ENCODE assay signal across 16 cellular contexts in the genomic region with DNA sequence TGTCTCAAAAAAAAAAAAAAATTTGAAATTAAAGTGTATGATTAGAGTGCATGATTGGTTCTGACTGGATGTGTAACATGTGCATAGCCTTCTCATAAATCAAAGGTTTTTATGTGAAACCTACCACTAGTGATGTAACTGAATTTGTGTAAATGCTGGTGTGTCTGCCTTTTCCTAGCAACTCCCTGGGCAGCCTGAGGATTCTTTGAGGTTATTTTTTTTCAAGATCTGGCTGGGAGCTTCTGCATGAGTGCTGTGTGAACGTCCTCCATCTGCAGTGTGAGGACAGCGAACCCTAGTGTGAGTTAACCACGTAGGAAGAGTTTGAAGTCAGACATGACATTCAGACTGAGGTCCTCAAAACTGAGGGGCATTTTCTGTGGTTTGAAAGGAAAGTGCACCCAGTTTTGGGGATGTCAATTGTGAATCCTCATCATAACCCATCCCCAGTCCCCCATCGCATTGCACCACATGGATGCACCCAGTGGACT. TPM values are rescaled to one million over a fixed set of nuclear protein-coding genes. Genes with fewer than 3 reads are reported as not detected.
DNase-seq lines count a peak whose midpoint lies in the region; ATAC-seq and TF ChIP-seq lines count a peak whose summit lies in the region.
"Had no signal": no experiment of that assay in that cellular context is flagged by ENCODE, and none has a peak within 500 bp of the region (broad histone marks: within the 10 kb centered on the region; RNA-seq: fewer than 3 reads in every experiment).

No MANE protein-coding gene starts in this region.

- H3K18ac ChIP-seq in H9 (ENCODE audit: insufficient read length, low read depth, low read length), result no peak overlapping the region

- H3K27me3 Mint-ChIP-seq in H9 (ENCODE audit: low read depth), result no peaks in the 10 kb centered on the region
- no peaks in the 10 kb centered on the region for H3K27me3 Mint-ChIP-seq in stimulated activated naive B cell treated with anti-CD40 and anti-IgM and Interleukin-4, amounts not matched to agents 10 μg/mL and 1 μg/mL and 100 μg/mL, for 72 hours
- H3K27me3 Mint-ChIP-seq: CD4-positive, alpha-beta T cell had no signal

- no peak overlapping the region for H2BK12ac ChIP-seq in H9 (ENCODE audit: insufficient read length, low read depth, low read length)

- no peak overlapping the region for H4K91ac ChIP-seq in H9 (ENCODE audit: insufficient read length, low read depth, low read length)

- H2AK5ac ChIP-seq in H9 (ENCODE audit: insufficient read length, low read length), result no peak overlapping the region

- H3K36me3 ChIP-seq in ascending aorta, result no peaks in the 10 kb centered on the region
- H3K36me3 ChIP-seq: BLaER1 treated with 17β-estradiol and CSF1 and Interleukin-3, amounts not matched to agents 10 nM and 100 nM had no signal

- peaks cover 6% of the 10 kb centered on the region; the same call in 1 of the 2 replicates for H3K4me1 ChIP-seq in H9 (ENCODE audit: insufficient read depth, low read length)
- H3K4me1 ChIP-seq in ascending aorta, result no peaks in the 10 kb centered on the region
- H3K4me1 ChIP-seq: BLaER1 treated with 17β-estradiol and CSF1 and Interleukin-3, amounts not matched to agents 10 nM and 100 nM had no signal

- H2AFZ ChIP-seq in H9 (ENCODE audit: low read length), result no peak overlapping the region

- no peak overlapping the region for H3K56ac ChIP-seq in H9 (ENCODE audit: insufficient read length, low read depth, low read length)

- no peak overlapping the region for H3K14ac ChIP-seq in H9 (ENCODE audit: insufficient read depth, low read length)

- H3K4me1 Mint-ChIP-seq in H9, result peaks cover 22 to 31% of the 10 kb centered on the region in 2 experiments
- H3K4me1 Mint-ChIP-seq in stimulated activated naive B cell treated with anti-CD40 and anti-IgM and Interleukin-4, amounts not matched to agents 10 μg/mL and 1 μg/mL and 100 μg/mL, for 72 hours, result no peaks in the 10 kb centered on the region

- H2BK120ac ChIP-seq in H9 (ENCODE audit: low read depth, low read length, poor library complexity, severe bottlenecking), result no peak overlapping the region

- H2BK20ac ChIP-seq in H9 (ENCODE audit: low read depth, low read length, poor library complexity, severe bottlenecking), result no peak overlapping the region

- H3K9ac ChIP-seq in H9 (ENCODE audit: extremely low read depth, insufficient read length, low read length), result no peak overlapping the region
- H3K9ac ChIP-seq: BLaER1 treated with 17β-estradiol and CSF1 and Interleukin-3, amounts not matched to agents 10 nM and 100 nM had no signal

- H3K9me3 Mint-ChIP-seq in H9, result no peaks in the 10 kb centered on the region
- peaks cover under 1 to 3% of the 10 kb centered on the region in 2 donors for H3K9me3 Mint-ChIP-seq in stimulated activated naive B cell treated with anti-CD40 and anti-IgM and Interleukin-4, amounts not matched to agents 10 μg/mL and 1 μg/mL and 100 μg/mL, for 72 hours
- H3K9me3 Mint-ChIP-seq: CD4-positive, alpha-beta T cell had no signal

- peak; percentile 13 for DNase-seq in Daoy (ENCODE audit: low read depth)
- no peak for DNase-seq in H9
- DNase-seq in RPMI7951 (ENCODE audit: low read depth), result peak; percentile 10
- peak; percentile 73 for DNase-seq in fibroblast of villous mesenchyme (ENCODE audit: low read depth)
- no peak for DNase-seq in SIG-M5 (lab: John Stamatoyannopoulos, UW)
- DNase-seq in ascending aorta (ENCODE audit: low spot score in 2 of 2), result no peak
- no peak for DNase-seq in stimulated activated naive B cell treated with anti-CD40 and anti-IgM and Interleukin-4, amounts not matched to agents 10 μg/mL and 1 μg/mL and 100 μg/mL, for 72 hours
- DNase-seq: ACHN; Calu3; CD4-positive, alpha-beta T cell; DMS79; EL had no signal

- H3K4me2 ChIP-seq in H9 (ENCODE audit: insufficient read depth, insufficient read length, low read length), result no peak overlapping the region
- H3K4me2 ChIP-seq: BLaER1 treated with 17β-estradiol and CSF1 and Interleukin-3, amounts not matched to agents 10 nM and 100 nM had no signal

- no peak overlapping the region for H3K27ac ChIP-seq in H9 (ENCODE audit: insufficient read length, low read depth, low read length)
- H3K27ac ChIP-seq in ascending aorta, result no peak overlapping the region
- H3K27ac ChIP-seq: BLaER1 treated with 17β-estradiol and CSF1 and Interleukin-3, amounts not matched to agents 10 nM and 100 nM had no signal

- H3K23me2 ChIP-seq in H9 (ENCODE audit: insufficient read length, low read depth, low read length, poor library complexity, severe bottlenecking), result no peaks in the 10 kb centered on the region

- H3K4me3 Mint-ChIP-seq in H9, result peak overlapping the region in 1 of 2 experiments; percentile 21; a peak in 1 of 5 replicates
- no peak overlapping the region for H3K4me3 Mint-ChIP-seq in stimulated activated naive B cell treated with anti-CD40 and anti-IgM and Interleukin-4, amounts not matched to agents 10 μg/mL and 1 μg/mL and 100 μg/mL, for 72 hours
- H3K4me3 Mint-ChIP-seq: CD4-positive, alpha-beta T cell had no signal

- peak overlapping the region; percentile 33 to 79 (median 74); a peak in 5 of 7 replicates for H3K27ac Mint-ChIP-seq in H9
- no peak overlapping the region for H3K27ac Mint-ChIP-seq in stimulated activated naive B cell treated with anti-CD40 and anti-IgM and Interleukin-4, amounts not matched to agents 10 μg/mL and 1 μg/mL and 100 μg/mL, for 72 hours
- H3K27ac Mint-ChIP-seq: CD4-positive, alpha-beta T cell had no signal

- no peak overlapping the region for H2BK5ac ChIP-seq in H9 (ENCODE audit: insufficient read length, low read length)

- H4K20me1 ChIP-seq in H9 (ENCODE audit: control insufficient read depth, insufficient read depth, insufficient read length), result no peaks in the 10 kb centered on the region
- H4K20me1 ChIP-seq: BLaER1 treated with 17β-estradiol and CSF1 and Interleukin-3, amounts not matched to agents 10 nM and 100 nM had no signal

- H3K9me3 ChIP-seq in H9 (ENCODE audit: control insufficient read depth, low read depth, low read length) (no peaks in the 10 kb centered on the region), ascending aorta (no peaks in the 10 kb centered on the region)
- H3K9me3 ChIP-seq: BLaER1 treated with 17β-estradiol and CSF1 and Interleukin-3, amounts not matched to agents 10 nM and 100 nM had no signal

- H3K27me3 ChIP-seq in H9 (ENCODE audit: insufficient read depth, low read length) (no peaks in the 10 kb centered on the region; the same call in 1 of the 2 replicates), ascending aorta (no peaks in the 10 kb centered on the region)
- H3K27me3 ChIP-seq: BLaER1 treated with 17β-estradiol and CSF1 and Interleukin-3, amounts not matched to agents 10 nM and 100 nM had no signal

- WGBS in H9 (ENCODE audit: extremely low coverage, insufficient read length, low lambda C conversion rate), result no CpG with 5 or more reads among the region's 4 CpGs

- TF ChIP-seq CTCF in H9 (conservative IDR thresholded peaks at IDR 0.05) (no peak), fibroblast of villous mesenchyme (IDR thresholded peaks at IDR 0.05; ENCODE audit: insufficient read depth, low read depth, low read length) (peak; percentile 18), ascending aorta (IDR thresholded peaks at IDR 0.05) (no peak)

- no peak overlapping the region for H3T11ph ChIP-seq in H9 (ENCODE audit: low read length)

- no peak overlapping the region for H3K4ac ChIP-seq in H9 (ENCODE audit: low read depth, low read length)

- peaks cover 3 to 29% (median 9%) of the 10 kb centered on the region in 3 experiments; a peak in 5 of 7 replicates for H3K36me3 Mint-ChIP-seq in H9 (ENCODE audit: insufficient read depth in 1 of 3, low read depth in 3 of 3)
- no peaks in the 10 kb centered on the region for H3K36me3 Mint-ChIP-seq in stimulated activated naive B cell treated with anti-CD40 and anti-IgM and Interleukin-4, amounts not matched to agents 10 μg/mL and 1 μg/mL and 100 μg/mL, for 72 hours

- intact Hi-C loops in ascending aorta (cut with DNase I), result no loop called here

- no peaks in the 10 kb centered on the region for H3K79me2 ChIP-seq in H9 (ENCODE audit: insufficient read depth, low read length)

- H3K79me1 ChIP-seq in H9 (ENCODE audit: insufficient read depth, low read depth, low read length, poor library complexity, severe bottlenecking), result no peaks in the 10 kb centered on the region

- no peak overlapping the region for H2BK15ac ChIP-seq in H9 (ENCODE audit: low read depth, low read length)

- H3K23ac ChIP-seq in H9 (ENCODE audit: insufficient read length, low read depth, low read length), result no peak overlapping the region

- H3K4me3 ChIP-seq in fibroblast of villous mesenchyme (ENCODE audit: low read depth, low read length) (no peak overlapping the region), ascending aorta (no peak overlapping the region)
- H3K4me3 ChIP-seq: BLaER1 treated with 17β-estradiol and CSF1 and Interleukin-3, amounts not matched to agents 10 nM and 100 nM had no signal

- no peak for ATAC-seq in GM21576 (IDR thresholded peaks at IDR 0.05; ENCODE audit: unreplicated experiment)
- ATAC-seq in stimulated activated naive B cell treated with anti-CD40 and anti-IgM and Interleukin-4, amounts not matched to agents 10 μg/mL and 1 μg/mL and 100 μg/mL, for 72 hours (replicated peaks), result no peak

- H4K8ac ChIP-seq in H9 (replicated peaks; ENCODE audit: insufficient read length, low read depth, low read length), result no peak overlapping the region

- H4K5ac ChIP-seq in H9 (ENCODE audit: insufficient read length, low read depth, low read length), result no peak overlapping the region

RNA-seq across cellular contexts. Expression of a gene that starts 39.9 kb away (rescaled TPM):
- total RNA-seq in Daoy (2014; rRNA removed; shearing (Covaris generic)), result not detected in 2 replicates
- total RNA-seq in H9 (2021) (not detected in 2 replicates), fibroblast of villous mesenchyme (not detected in 2 replicates), ascending aorta (not detected)
- total RNA-seq in RPMI7951 (2014; rRNA removed; shearing (Covaris generic)), result not detected in 2 replicates
- total RNA-seq: A172; Calu3; CD4-positive, alpha-beta T cell; HT-29 had no signal

Comparison
In these comparisons a context has a peak if more than half of its experiments do, and no peak if none do; other contexts are left out.
1. DNase-seq: peak in Daoy (single experiment), RPMI7951 (single experiment) and fibroblast of villous mesenchyme (single experiment); none in H9 (single experiment), SIG-M5 (single experiment), ascending aorta (0 of 2) and stimulated activated naive B cell treated with anti-CD40 and anti-IgM and Interleukin-4, amounts not matched to agents 10 μg/mL and 1 μg/mL and 100 μg/mL, for 72 hours (single experiment).